Comparison of ENCODE assay signal across 17 cellular contexts in the genomic region with DNA sequence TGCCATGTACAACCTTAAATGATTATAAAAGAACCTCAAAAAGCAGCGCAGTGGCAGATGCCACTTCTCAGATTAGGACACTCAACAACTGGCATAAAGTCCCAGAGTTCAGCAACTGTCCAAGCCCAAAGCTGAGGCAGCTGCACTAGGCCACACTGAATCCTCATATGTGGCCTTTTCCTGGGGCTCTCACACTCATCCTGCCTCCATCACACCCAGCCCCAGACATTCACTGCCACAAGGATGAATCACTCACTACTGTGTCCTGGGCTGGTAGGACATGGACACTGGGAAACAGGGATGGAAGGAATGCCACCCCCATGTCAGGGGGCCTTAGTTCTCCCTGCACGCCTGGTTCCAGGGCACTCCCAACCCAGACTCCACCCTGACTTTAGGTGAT.
"Had no signal": no experiment of that assay in that cellular context is flagged by ENCODE, and none has a peak within 500 bp of the region (broad histone marks: within the 10 kb centered on the region; RNA-seq: fewer than 3 reads in every experiment).

No MANE protein-coding gene starts in this region.

- H3K27ac Mint-ChIP-seq: activated CD4-positive, alpha-beta memory T cell treated with anti-CD3 and anti-CD28 coated beads for 36 hours; activated CD8-positive, alpha-beta memory T cell treated with anti-CD3 and anti-CD28 coated beads, Interleukin-2, amount 10 ng/mL, durations not matched to agents 7 days and 5 days; memory B cell had no signal

- H3K36me3 ChIP-seq: adrenal gland, colonic mucosa, left ventricle myocardium inferior, right lobe of liver, thoracic aorta had no signal

- H3K4me3 ChIP-seq: adrenal gland, colonic mucosa, left ventricle myocardium inferior, right lobe of liver, thoracic aorta had no signal

- H3K4me1 ChIP-seq: adrenal gland, colonic mucosa, right lobe of liver had no signal

- H3K36me3 Mint-ChIP-seq: activated CD4-positive, alpha-beta memory T cell treated with anti-CD3 and anti-CD28 coated beads for 36 hours; activated CD8-positive, alpha-beta memory T cell treated with anti-CD3 and anti-CD28 coated beads, Interleukin-2, amount 10 ng/mL, durations not matched to agents 7 days and 5 days; memory B cell had no signal

- H3K4me3 Mint-ChIP-seq: activated CD4-positive, alpha-beta memory T cell treated with anti-CD3 and anti-CD28 coated beads for 36 hours; activated CD8-positive, alpha-beta memory T cell treated with anti-CD3 and anti-CD28 coated beads, Interleukin-2, amount 10 ng/mL, durations not matched to agents 7 days and 5 days; memory B cell; nephron progenitor cell had no signal

- DNase-seq: activated CD4-positive, alpha-beta memory T cell treated with anti-CD3 and anti-CD28 coated beads for 36 hours; activated CD8-positive, alpha-beta memory T cell treated with anti-CD3 and anti-CD28 coated beads, Interleukin-2, amount 10 ng/mL, durations not matched to agents 7 days and 5 days; activated naive CD4-positive, alpha-beta T cell treated with anti-CD3 and anti-CD28 coated beads, Interleukin-2, amount 50 U/mL, for 16 hours; activated T-cell treated with anti-CD3 and anti-CD28 coated beads, Interleukin-2, amount 50 U/mL, for 1 hour; adrenal gland; caudate nucleus; colonic mucosa; hippocampal formation; kidney; left ventricle myocardium inferior; nephron progenitor cell; right lobe of liver; stimulated activated CD4-positive, alpha-beta T cell treated with anti-CD3 and anti-CD28 coated beads, Interleukin-2, amount 100 ng/mL, for 24 hours; T-helper 1 cell had no signal

- H3K27me3 Mint-ChIP-seq: activated CD4-positive, alpha-beta memory T cell treated with anti-CD3 and anti-CD28 coated beads for 36 hours; activated CD8-positive, alpha-beta memory T cell treated with anti-CD3 and anti-CD28 coated beads, Interleukin-2, amount 10 ng/mL, durations not matched to agents 7 days and 5 days had no signal

- ATAC-seq: activated CD8-positive, alpha-beta memory T cell treated with anti-CD3 and anti-CD28 coated beads, Interleukin-2, amount 10 ng/mL, durations not matched to agents 7 days and 5 days; right lobe of liver had no signal

- H3K27ac ChIP-seq: adrenal gland, colonic mucosa, right lobe of liver, thoracic aorta, VCaP had no signal

- H3K4me1 Mint-ChIP-seq: activated CD8-positive, alpha-beta memory T cell treated with anti-CD3 and anti-CD28 coated beads, Interleukin-2, amount 10 ng/mL, durations not matched to agents 7 days and 5 days; memory B cell had no signal

- H3K9me3 ChIP-seq: adrenal gland, colonic mucosa, left ventricle myocardium inferior, right lobe of liver, thoracic aorta had no signal

- H3K27me3 ChIP-seq: adrenal gland, colonic mucosa, right lobe of liver had no signal
